ENCODE assay signal across 8 cellular contexts in the genomic region with DNA sequence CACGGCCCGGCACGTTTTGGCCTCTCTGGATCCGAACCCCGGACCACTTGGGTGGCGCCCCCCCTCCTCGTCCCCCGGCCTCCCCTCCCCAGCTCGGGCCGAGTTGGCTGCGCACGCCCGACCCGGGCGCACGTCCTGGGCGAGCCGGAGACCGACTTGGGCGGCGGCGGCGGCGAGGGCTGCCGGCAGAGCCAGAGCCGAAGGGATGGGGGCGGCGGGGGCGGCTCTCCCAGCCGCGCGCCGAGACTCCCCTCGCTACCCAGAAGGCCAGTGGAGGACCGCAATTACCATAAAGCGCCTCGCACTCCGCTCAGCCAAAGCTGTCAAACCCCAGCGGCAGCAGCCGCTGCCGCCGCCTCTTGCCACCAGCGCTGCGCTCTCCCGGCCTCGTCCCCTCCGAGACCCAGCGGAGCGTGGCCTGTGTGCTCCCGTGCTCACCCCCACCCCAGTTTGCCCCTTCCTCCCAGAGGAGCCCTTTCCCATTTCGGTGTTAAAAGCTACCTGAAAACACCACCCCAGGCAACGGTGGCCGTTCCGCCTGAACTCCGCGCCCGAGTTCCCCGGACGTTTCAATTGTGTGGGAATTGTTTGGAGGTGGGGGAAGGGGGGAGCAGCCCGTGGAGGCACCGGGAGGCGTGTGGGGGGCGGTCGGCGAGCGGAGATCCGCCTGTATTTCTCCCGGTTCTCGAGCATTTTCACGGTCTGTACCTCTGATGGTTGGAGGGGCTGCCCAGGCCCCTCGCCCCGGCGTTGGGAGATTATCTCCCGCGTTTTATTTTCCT. TPM values are rescaled to one million over a fixed set of nuclear protein-coding genes. Genes with fewer than 3 reads are reported as not detected.
DNase-seq lines count a peak whose midpoint lies in the region; ATAC-seq, FAIRE-seq and TF ChIP-seq lines count a peak whose summit lies in the region.

No MANE protein-coding gene starts in this region.

- FAIRE-seq in kidney (lab: Jason Lieb, UNC), result no peak

- H3K27me3 ChIP-seq in SJSA1 (replicated peaks), result no peaks in the 10 kb centered on the region
- no peaks in the 10 kb centered on the region for H3K27me3 ChIP-seq in body of pancreas

- H3K27ac ChIP-seq in SJSA1 (peak overlapping the region; percentile 20; the same call in 1 of the 2 replicates), body of pancreas (peak overlapping the region; percentile 83 to 94 (median 90)), kidney (ENCODE audit: low read depth in 2 of 2, low read length in 2 of 2) (peak overlapping the region; percentile 57 to 69)

- TF ChIP-seq POLR2A in body of pancreas (IDR thresholded peaks at IDR 0.05), result peak; percentile 61 to 70 (median 63)

- 0 to 1% methylated on average over 3 to 30 of the region's 75 CpGs for WGBS in body of pancreas, 2 donors

- intact Hi-C loops in body of pancreas (cut with DNase I), result loop anchor here (10.0 kb wide), 1 partner anchor 56 kb away; no protein-coding TSS in a partner anchor
- intact Hi-C loops in kidney (cut with DNase I), result no loop called here

- H3K4me3 ChIP-seq in SJSA1 (peak overlapping the region; percentile 82), body of pancreas (peak overlapping the region in 1 of 2 donors; percentile 18), kidney (ENCODE audit: low read length in 2 of 2) (peak overlapping the region; percentile 32 to 45)

- H3K36me3 ChIP-seq in SJSA1, result 0 out of 2 replicates have a peak, but pooled peaks cover 2% of the 10 kb centered on the region
- no peaks in the 10 kb centered on the region for H3K36me3 ChIP-seq in body of pancreas (replicated peaks in 1 of 2; ENCODE audit: insufficient read depth in 1 of 2, low read depth in 2 of 2)
- no peaks in the 10 kb centered on the region for H3K36me3 ChIP-seq in kidney (ENCODE audit: control insufficient read depth in 1 of 2, insufficient read depth in 2 of 2, low read length in 2 of 2)

- peak; percentile 44 for ATAC-seq in HG03354 (IDR thresholded peaks at IDR 0.05; ENCODE audit: poor library complexity, severe bottlenecking, unreplicated experiment)
- peak; percentile 48 for ATAC-seq in body of pancreas
- ATAC-seq in GM18502 (IDR thresholded peaks at IDR 0.05; ENCODE audit: poor library complexity, unreplicated experiment), result no peak

- H3K9me3 ChIP-seq in SJSA1 (replicated peaks) (no peaks in the 10 kb centered on the region), body of pancreas (no peaks in the 10 kb centered on the region), kidney (ENCODE audit: control insufficient read depth in 1 of 2, low read length in 2 of 2) (no peaks in the 10 kb centered on the region)

- H3K9ac ChIP-seq in kidney (ENCODE audit: low read length in 2 of 2), result peak overlapping the region in 1 of 2 donors; percentile 58

- TF ChIP-seq CTCF in body of pancreas (IDR thresholded peaks at IDR 0.05) (no peak), kidney (IDR thresholded peaks at IDR 0.05; ENCODE audit: borderline replicate concordance, extremely low read depth, insufficient read depth) (no peak)

- peak; percentile 72 for DNase-seq in NCI-H345 (lab: John Stamatoyannopoulos, UW)
- no peak for DNase-seq in NCI-H345 treated with DMSO at 0.1 percent for 48 hours (lab: John Stamatoyannopoulos, UW; ENCODE audit: unreplicated experiment)
- DNase-seq in SJSA1 (ENCODE audit: low read depth in 1 of 2, low spot score in 2 of 2), result peak; percentile 59 to 65
- DNase-seq in body of pancreas, result peak; percentile 58 to 69 (median 68)
- no peak for DNase-seq in kidney
- peak; percentile 34 to 50 for DNase-seq in stimulated activated CD4-positive, alpha-beta T cell treated with anti-CD3 and anti-CD28 coated beads, Interleukin-4, amount 100 ng/mL, for 4 hours

- H3K4me1 ChIP-seq in SJSA1 (replicated peaks) (peaks cover 34% of the 10 kb centered on the region), body of pancreas (peaks cover 17% of the 10 kb centered on the region), kidney (ENCODE audit: control insufficient read depth in 1 of 2, insufficient read depth in 1 of 2, low read depth in 1 of 2, low read length in 2 of 2) (peaks cover 0 to 4% of the 10 kb centered on the region in 2 donors)

RNA-seq across cellular contexts. Expression of a gene that starts 0.7 kb away (rescaled TPM):
- total RNA-seq in SJSA1 (2014; rRNA removed; shearing (Covaris generic)), result 26.9 and 37.2 TPM in 2 replicates
- total RNA-seq in body of pancreas (10 to 100 TPM; 13.2 to 23.6 TPM), kidney (33.9 TPM)
- polyA plus RNA-seq in kidney (ENCODE audit: insufficient read depth, low read depth, low replicate concordance), result 7.7 TPM

Comparison
In these comparisons a context has a peak if more than half of its experiments do, and no peak if none do; other contexts are left out.
1. DNase-seq: peak in NCI-H345 (single experiment), SJSA1 (2 of 2), body of pancreas (4 of 4) and stimulated activated CD4-positive, alpha-beta T cell treated with anti-CD3 and anti-CD28 coated beads, Interleukin-4, amount 100 ng/mL, for 4 hours (2 of 2); none in NCI-H345 treated with DMSO at 0.1 percent for 48 hours (single experiment) and kidney (single experiment).
2. H3K27ac ChIP-seq: peak in every context shown above with its lines; median percentile 90 in body of pancreas; 63 in kidney; 20 in SJSA1.